ENCODE assay signal across 15 cellular contexts in genomic region chr6:47352169-47352568, GRCh38. TPM values are rescaled to one million over a fixed set of nuclear protein-coding genes. Genes with fewer than 3 reads are reported as not detected.
DNase-seq lines count a peak whose midpoint lies in the region; ATAC-seq and TF ChIP-seq lines count a peak whose summit lies in the region.
"Had no signal": no experiment of that assay in that cellular context is flagged by ENCODE, and none has a peak within 500 bp of the region (broad histone marks: within the 10 kb centered on the region; RNA-seq: fewer than 3 reads in every experiment).

No MANE protein-coding gene starts in this region.

- no peak overlapping the region for H3K4me2 ChIP-seq in Loucy (ENCODE audit: low read depth, low read length, poor library complexity, severe bottlenecking)
- H3K4me2 ChIP-seq in neural progenitor cell, result no peak overlapping the region

- no peak overlapping the region for H3K27ac Mint-ChIP-seq in neural progenitor cell

- no peaks in the 10 kb centered on the region for H3K9me2 ChIP-seq in Loucy (replicated peaks; ENCODE audit: low read depth, low read length)

- H3K4me1 ChIP-seq in Loucy (ENCODE audit: insufficient read depth, low read length, poor library complexity, severe bottlenecking) (peaks cover 9% of the 10 kb centered on the region), neural progenitor cell (no peaks in the 10 kb centered on the region)
- H3K4me1 ChIP-seq: esophagus muscularis mucosa, HAP-1, tibial nerve had no signal

- no peaks in the 10 kb centered on the region for H3K36me3 ChIP-seq in Loucy (ENCODE audit: insufficient read depth, low read length)
- H3K36me3 ChIP-seq in brain microvascular endothelial cell (replicated peaks), result no peaks in the 10 kb centered on the region
- H3K36me3 ChIP-seq in neural progenitor cell, result no peaks in the 10 kb centered on the region
- H3K36me3 ChIP-seq: esophagus muscularis mucosa, HAP-1, tibial nerve had no signal

- H3K9ac ChIP-seq in Loucy (ENCODE audit: low read depth, low read length, poor library complexity, severe bottlenecking), result no peak overlapping the region
- no peak overlapping the region for H3K9ac ChIP-seq in neural progenitor cell

- H3K27ac ChIP-seq in brain microvascular endothelial cell (no peak overlapping the region), neural progenitor cell (no peak overlapping the region)
- H3K27ac ChIP-seq: esophagus muscularis mucosa, tibial nerve had no signal

- H3K9me3 ChIP-seq in Loucy (ENCODE audit: insufficient read depth, low read depth, low read length) (no peaks in the 10 kb centered on the region), neural progenitor cell (ENCODE audit: low read depth) (no peaks in the 10 kb centered on the region)
- H3K9me3 ChIP-seq: esophagus muscularis mucosa, HAP-1, tibial nerve had no signal

- H3K4me3 Mint-ChIP-seq in neural progenitor cell, result no peak overlapping the region

- no peak overlapping the region for H3K4me3 ChIP-seq in Loucy (ENCODE audit: low read length, poor library complexity, severe bottlenecking)
- H3K4me3 ChIP-seq in brain microvascular endothelial cell (ENCODE audit: low read depth, low read length), result no peak overlapping the region
- no peak overlapping the region for H3K4me3 ChIP-seq in neural progenitor cell
- H3K4me3 ChIP-seq: esophagus muscularis mucosa, HAP-1, tibial nerve had no signal

- in situ Hi-C loops in brain microvascular endothelial cell (cut with HindIII; ENCODE audit: low pct_ligation_motif_present, low sequenced_read_pairs), result no loop called here

- no peaks in the 10 kb centered on the region for H3K79me2 ChIP-seq in Loucy (ENCODE audit: insufficient read depth, low read length)
- no peaks in the 10 kb centered on the region for H3K79me2 ChIP-seq in neural progenitor cell (ENCODE audit: low read depth)

- no peak for ATAC-seq in GM18907 (IDR thresholded peaks at IDR 0.05; ENCODE audit: unreplicated experiment)

- H4K20me1 ChIP-seq in Loucy (ENCODE audit: insufficient read depth, low read length, poor library complexity, severe bottlenecking), result no peaks in the 10 kb centered on the region
- H4K20me1 ChIP-seq in neural progenitor cell (ENCODE audit: low read depth), result no peaks in the 10 kb centered on the region

- no peaks in the 10 kb centered on the region for H3K4me1 Mint-ChIP-seq in neural progenitor cell

- H3K27me3 Mint-ChIP-seq in neural progenitor cell (ENCODE audit: insufficient read depth, low read depth), result peaks cover 5% of the 10 kb centered on the region

- no peak overlapping the region for H2AFZ ChIP-seq in Loucy (ENCODE audit: low read length)
- H2AFZ ChIP-seq in neural progenitor cell (replicated peaks), result peak overlapping the region; percentile 80

- no peaks in the 10 kb centered on the region for H3K9me3 Mint-ChIP-seq in neural progenitor cell

- no peaks in the 10 kb centered on the region for H3F3A ChIP-seq in Loucy (ENCODE audit: low read depth)
- no peaks in the 10 kb centered on the region for H3F3A ChIP-seq in neural progenitor cell (ENCODE audit: low read depth)

- TF ChIP-seq CTCF in GM12872 (IDR thresholded peaks at IDR 0.05; ENCODE audit: insufficient read depth, low read depth, low read length) (0 out of 3 replicates have a peak, but pooled peaks have one; percentile 14), Loucy (conservative IDR thresholded peaks at IDR 0.05; ENCODE audit: low read length) (peak; percentile 45), brain microvascular endothelial cell (IDR thresholded peaks at IDR 0.05; ENCODE audit: low read depth, low read length, missing control alignments) (peak; percentile 52), neural progenitor cell (IDR thresholded peaks at IDR 0.05) (peak; percentile 51)

- DNase-seq in brain microvascular endothelial cell, result peak; percentile 5
- DNase-seq in neural progenitor cell (ENCODE audit: low spot score), result peak; percentile 16
- no peak for DNase-seq in NCI-H146 (lab: John Stamatoyannopoulos, UW)
- DNase-seq in HUDEP-2 (lab: John Stamatoyannopoulos, UW; ENCODE audit: unreplicated experiment in 76 of 76), result no peak
- DNase-seq in NCI-H1694 treated with DMSO at 0.1 percent for 48 hours (lab: John Stamatoyannopoulos, UW), result no peak
- DNase-seq: activated naive CD4-positive, alpha-beta T cell treated with anti-CD3 and anti-CD28 coated beads, Interleukin-2, amount 50 U/mL, for 16 hours; central memory CD4-positive, alpha-beta T cell; NCI-H1092; SHP77 had no signal

- no peaks in the 10 kb centered on the region for H3K27me3 ChIP-seq in Loucy (ENCODE audit: insufficient read depth, low read length, poor library complexity, severe bottlenecking)
- H3K27me3 ChIP-seq in brain microvascular endothelial cell (replicated peaks), result no peaks in the 10 kb centered on the region
- H3K27me3 ChIP-seq in neural progenitor cell, result no peaks in the 10 kb centered on the region
- H3K27me3 ChIP-seq: esophagus muscularis mucosa, tibial nerve had no signal

- no peaks in the 10 kb centered on the region for H3K36me3 Mint-ChIP-seq in neural progenitor cell

RNA-seq across cellular contexts. Expression of gene TNFRSF21, which starts 42.5 kb away (rescaled TPM):
- total RNA-seq in neural progenitor cell (ENCODE audit: low replicate concordance), result 16.9 and 23.2 TPM in 2 replicates

Comparison
In these comparisons a context has a peak if more than half of its experiments do, and no peak if none do; other contexts are left out.
1. DNase-seq: peak in brain microvascular endothelial cell (single experiment) and neural progenitor cell (single experiment); none in NCI-H146 (single experiment), HUDEP-2 (0 of 76) and NCI-H1694 treated with DMSO at 0.1 percent for 48 hours (single experiment).
2. Peak in every context shown above with its lines, with median percentiles within 50 percentile points of each other: CTCF ChIP-seq.